ENCODE assay signal across 8 cellular contexts in genomic region chr14:61461808-61462275, GRCh38.
A peak's percentile ranks its signal among the peaks of the same experiment; 100 is the strongest.
DNase-seq lines count a peak whose midpoint lies in the region; ATAC-seq and TF ChIP-seq lines count a peak whose summit lies in the region.

No MANE protein-coding gene starts in this region.

- H3K27ac ChIP-seq in heart left ventricle, result peak overlapping the region in 4 of 12 donors; percentile 32 to 65 (median 40)

- DNase-seq in activated T-cell treated with anti-CD3 and anti-CD28 coated beads, Interleukin-2, amount 50 U/mL, for 4 hours, result no peak
- DNase-seq in activated T-cell treated with anti-CD3 and anti-CD28 coated beads, Interleukin-2, amount 50 U/mL, for 1 hour, result no peak
- DNase-seq in NCI-H526 treated with DMSO at 0.1 percent for 48 hours (lab: John Stamatoyannopoulos, UW), result peak; percentile 65
- DNase-seq in activated naive CD8-positive, alpha-beta T cell treated with anti-CD3 and anti-CD28 coated beads for 36 hours, result no peak
- no peak for DNase-seq in heart left ventricle
- peak; percentile 81 for DNase-seq in retina
- no peak for DNase-seq in MG63

- H3K36me3 ChIP-seq in heart left ventricle, result peaks cover 0 to 35% (median 14%) of the 10 kb centered on the region in 9 donors
- no peaks in the 10 kb centered on the region for H3K36me3 ChIP-seq in MG63

- TF ChIP-seq CTCF in heart left ventricle (IDR thresholded peaks at IDR 0.05), result peak; percentile 65 to 90 (median 81)

- H3K27me3 ChIP-seq in heart left ventricle (no peaks in the 10 kb centered on the region), MG63 (no peaks in the 10 kb centered on the region)

- TF ChIP-seq POLR2A in heart left ventricle (IDR thresholded peaks at IDR 0.05), result no peak

- H3K9me3 ChIP-seq in heart left ventricle (peaks cover 0 to 6% (median 0%) of the 10 kb centered on the region in 12 donors), MG63 (no peaks in the 10 kb centered on the region)

- peaks cover 3% of the 10 kb centered on the region for H3K9me3 Mint-ChIP-seq in activated T-cell treated with anti-CD3 and anti-CD28 coated beads, Interleukin-2, amount 50 U/mL, for 4 hours
- H3K9me3 Mint-ChIP-seq in activated naive CD8-positive, alpha-beta T cell treated with anti-CD3 and anti-CD28 coated beads for 36 hours, result peaks cover 5% of the 10 kb centered on the region

- H3K4me1 ChIP-seq in heart left ventricle, result peaks cover 0 to 36% (median 27%) of the 10 kb centered on the region in 12 donors

- peaks cover 69% of the 10 kb centered on the region for H3K36me3 Mint-ChIP-seq in activated T-cell treated with anti-CD3 and anti-CD28 coated beads, Interleukin-2, amount 50 U/mL, for 4 hours (ENCODE audit: insufficient read depth)
- H3K36me3 Mint-ChIP-seq in activated naive CD8-positive, alpha-beta T cell treated with anti-CD3 and anti-CD28 coated beads for 36 hours, result peaks cover 76% of the 10 kb centered on the region

- peaks cover 65% of the 10 kb centered on the region for H3K4me1 Mint-ChIP-seq in activated T-cell treated with anti-CD3 and anti-CD28 coated beads, Interleukin-2, amount 50 U/mL, for 4 hours (ENCODE audit: low read depth)
- H3K4me1 Mint-ChIP-seq in activated naive CD8-positive, alpha-beta T cell treated with anti-CD3 and anti-CD28 coated beads for 36 hours, result peaks cover 65% of the 10 kb centered on the region

- no peak overlapping the region for H3K4me3 Mint-ChIP-seq in activated T-cell treated with anti-CD3 and anti-CD28 coated beads, Interleukin-2, amount 50 U/mL, for 4 hours
- H3K4me3 Mint-ChIP-seq in activated naive CD8-positive, alpha-beta T cell treated with anti-CD3 and anti-CD28 coated beads for 36 hours, result peak overlapping the region; percentile 5

- intact Hi-C loops in heart left ventricle (cut with DNase I), result loop anchor here (1.0 to 10.0 kb wide), 9 partner anchors 267 to 665 kb away; partner anchors contain the start of gene SNAPC1 (in 3 of the 10)

- WGBS in heart left ventricle, 4 donors, result 31 to 41% (median 39%) methylated on average over 7 of the region's 7 CpGs

- H3K27ac Mint-ChIP-seq in activated naive CD8-positive, alpha-beta T cell treated with anti-CD3 and anti-CD28 coated beads for 36 hours, result peak overlapping the region; percentile 98

- H3K4me3 ChIP-seq in heart left ventricle, result no peak overlapping the region
- no peak overlapping the region for H3K4me3 ChIP-seq in MG63

- peak; percentile 49 to 51 for ATAC-seq in activated T-cell treated with anti-CD3 and anti-CD28 coated beads, Interleukin-2, amount 50 U/mL, for 4 hours
- peak; percentile 52 for ATAC-seq in HG02852 (IDR thresholded peaks at IDR 0.05; ENCODE audit: unreplicated experiment)
- ATAC-seq in heart left ventricle, result peak; percentile 27 to 49 (median 38)

- no peaks in the 10 kb centered on the region for H3K27me3 Mint-ChIP-seq in activated T-cell treated with anti-CD3 and anti-CD28 coated beads, Interleukin-2, amount 50 U/mL, for 4 hours (ENCODE audit: low read depth)
- H3K27me3 Mint-ChIP-seq in activated naive CD8-positive, alpha-beta T cell treated with anti-CD3 and anti-CD28 coated beads for 36 hours, result no peaks in the 10 kb centered on the region

Comparison
In these comparisons a context has a peak if more than half of its experiments do, and no peak if none do; other contexts are left out.
1. DNase-seq: peak in NCI-H526 treated with DMSO at 0.1 percent for 48 hours (single experiment) and retina (single experiment); none in activated T-cell treated with anti-CD3 and anti-CD28 coated beads, Interleukin-2, amount 50 U/mL, for 4 hours (single experiment), activated T-cell treated with anti-CD3 and anti-CD28 coated beads, Interleukin-2, amount 50 U/mL, for 1 hour (single experiment), activated naive CD8-positive, alpha-beta T cell treated with anti-CD3 and anti-CD28 coated beads for 36 hours (single experiment), heart left ventricle (0 of 5) and MG63 (single experiment).
2. Peak in every context shown above with its lines, with median percentiles within 50 percentile points of each other: ATAC-seq.